ENCODE assay signal across 2 cellular contexts in the genomic region with DNA sequence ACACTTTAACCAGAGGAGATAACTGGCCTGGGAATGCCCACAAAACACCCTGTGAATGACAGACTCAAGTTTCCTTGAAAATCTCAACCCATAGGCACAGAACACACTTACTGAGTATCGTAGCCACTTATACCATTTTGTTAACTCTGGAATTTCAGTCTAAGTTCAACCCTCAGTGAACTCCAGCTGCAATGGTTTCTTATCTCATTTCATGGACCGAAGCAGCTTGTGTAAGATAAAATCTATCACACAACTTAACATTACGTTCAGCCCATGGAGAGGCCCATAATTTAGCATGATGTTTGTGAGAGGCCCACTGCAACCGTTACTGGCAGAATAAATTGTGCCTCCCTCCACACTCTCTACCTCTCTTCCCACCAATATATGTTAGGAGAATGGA.
TF ChIP-seq lines count a peak whose summit lies in the region.

No MANE protein-coding gene starts in this region.

TF ChIP-seq in SK-N-SH, 30 proteins besides CTCF, POLR2A, EP300 and RAD21:
- peak; percentile 90 for TF ChIP-seq GATA2 (CRISPR knock-in tag; IDR thresholded peaks at IDR 0.05)
- TF ChIP-seq RFX5 (IDR thresholded peaks at IDR 0.05; ENCODE audit: low read length) = no peak
- peak; percentile 30; the same call in 1 of the 2 replicates for TF ChIP-seq RCOR1 (IDR thresholded peaks at IDR 0.05; ENCODE audit: low read length)

TF ChIP-seq in H1, 55 proteins besides CTCF, POLR2A, EP300 and RAD21:
- no peak for TF ChIP-seq BACH1 (IDR thresholded peaks at IDR 0.05; ENCODE audit: low read length)
- TF ChIP-seq CHD1 (IDR thresholded peaks at IDR 0.05; ENCODE audit: low read depth, low read length) = no peak
- TF ChIP-seq CREB1 (IDR thresholded peaks at IDR 0.05) = no peak
- TF ChIP-seq HDAC6 (IDR thresholded peaks at IDR 0.05; ENCODE audit: low read depth, low read length) = no peak
- TF ChIP-seq, protein P1, sequence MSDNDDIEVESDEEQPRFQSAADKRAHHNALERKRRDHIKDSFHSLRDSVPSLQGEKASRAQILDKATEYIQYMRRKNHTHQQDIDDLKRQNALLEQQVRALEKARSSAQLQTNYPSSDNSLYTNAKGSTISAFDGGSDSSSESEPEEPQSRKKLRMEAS (IDR thresholded peaks at IDR 0.05) = no peak
- TF ChIP-seq FOSL1 (IDR thresholded peaks at IDR 0.05; ENCODE audit: insufficient read depth, low read depth, low read length) = no peak
- TF ChIP-seq TAF1 (IDR thresholded peaks at IDR 0.05; ENCODE audit: low read depth, low read length) = no peak
- no peak for TF ChIP-seq CHD2 (IDR thresholded peaks at IDR 0.05; ENCODE audit: low read length)
- no peak for TF ChIP-seq NRF1 (IDR thresholded peaks at IDR 0.05; ENCODE audit: low read depth, low read length)
- no peak for TF ChIP-seq HDAC2 (IDR thresholded peaks at IDR 0.05; ENCODE audit: borderline replicate concordance in 1 of 2, low read depth in 2 of 2, low read length in 2 of 2)
- no peak for TF ChIP-seq USF2 (IDR thresholded peaks at IDR 0.05; ENCODE audit: low read length)
- TF ChIP-seq SUZ12 (IDR thresholded peaks at IDR 0.05; ENCODE audit: low read length) = no peak
- no peak for TF ChIP-seq SRF (IDR thresholded peaks at IDR 0.05; ENCODE audit: low read depth, low read length)
- TF ChIP-seq SP2 (IDR thresholded peaks at IDR 0.05; ENCODE audit: low read length) = no peak
- no peak for TF ChIP-seq CBX5 (IDR thresholded peaks at IDR 0.05; ENCODE audit: low read depth, low read length)
- TF ChIP-seq, protein P2, sequence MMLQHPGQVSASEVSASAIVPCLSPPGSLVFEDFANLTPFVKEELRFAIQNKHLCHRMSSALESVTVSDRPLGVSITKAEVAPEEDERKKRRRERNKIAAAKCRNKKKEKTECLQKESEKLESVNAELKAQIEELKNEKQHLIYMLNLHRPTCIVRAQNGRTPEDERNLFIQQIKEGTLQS (IDR thresholded peaks at IDR 0.05; ENCODE audit: insufficient read depth, low read depth, low read length) = no peak
- no peak for TF ChIP-seq SIRT6 (IDR thresholded peaks at IDR 0.05; ENCODE audit: low read length)
- no peak for TF ChIP-seq GABPA (IDR thresholded peaks at IDR 0.05; ENCODE audit: borderline replicate concordance, insufficient read depth, low read length)
TF ChIP-seq in H1: peak in this region for 0.
